6 cellular contexts compared by ENCODE assay signal in the genomic region with DNA sequence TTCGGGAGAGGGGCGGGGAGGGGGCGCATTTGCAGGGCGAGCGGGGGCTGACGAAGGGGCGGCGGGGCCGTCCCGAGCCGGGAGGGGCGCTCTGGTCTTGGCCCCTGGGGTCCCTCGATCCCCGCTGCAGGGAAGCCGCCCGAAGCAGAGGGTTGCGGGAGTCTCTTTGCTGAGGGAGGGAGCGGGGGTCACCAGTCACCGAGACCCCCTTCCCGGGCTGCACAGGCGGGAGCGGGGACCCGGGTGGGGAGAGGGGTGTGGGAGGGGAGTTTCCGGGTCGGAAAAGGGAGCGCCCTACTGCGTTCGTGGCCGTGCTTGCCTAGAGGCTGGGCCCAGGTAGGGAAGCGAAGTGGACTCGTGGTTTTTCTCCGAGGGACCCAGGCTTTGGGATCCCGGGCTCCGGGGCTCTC. TPM values are rescaled to one million over a fixed set of nuclear protein-coding genes. Genes with fewer than 3 reads are reported as not detected.
A peak's percentile ranks its signal among the peaks of the same experiment; 100 is the strongest.
DNase-seq lines count a peak whose midpoint lies in the region.

No MANE protein-coding gene starts in this region.

- peaks cover 9 to 12% of the 10 kb centered on the region in 2 donors for H3K36me3 ChIP-seq in mucosa of rectum (ENCODE audit: control insufficient read depth in 2 of 2, insufficient read depth in 2 of 2, low read length in 2 of 2)

- no peaks in the 10 kb centered on the region for H3K27me3 ChIP-seq in mucosa of rectum (ENCODE audit: control insufficient read depth in 2 of 2, insufficient read depth in 2 of 2, low read length in 2 of 2)

- peak overlapping the region in 1 of 2 donors; percentile 52 for H3K27ac ChIP-seq in mucosa of rectum (ENCODE audit: low read depth in 2 of 2, low read length in 2 of 2)

- H3K9me3 ChIP-seq in mucosa of rectum (ENCODE audit: control insufficient read depth in 2 of 2, low read length in 2 of 2): no peaks in the 10 kb centered on the region

- H3K9me3 Mint-ChIP-seq in activated naive CD8-positive, alpha-beta T cell treated with anti-CD3 and anti-CD28 coated beads for 36 hours: peaks cover 2% of the 10 kb centered on the region

- H3K4me1 Mint-ChIP-seq in activated naive CD8-positive, alpha-beta T cell treated with anti-CD3 and anti-CD28 coated beads for 36 hours: peaks cover 8% of the 10 kb centered on the region

- H3K9ac ChIP-seq in mucosa of rectum (ENCODE audit: low read depth in 1 of 2, low read length in 2 of 2): peak overlapping the region; percentile 56 to 72

- peak overlapping the region; percentile 76 to 77 for H3K4me3 ChIP-seq in mucosa of rectum (ENCODE audit: low read length in 2 of 2)

- DNase-seq in activated effector memory CD4-positive, alpha-beta T cell treated with anti-CD3 and anti-CD28 coated beads, Interleukin-2, amount 50 U/mL, for 16 hours: peak; percentile 70
- DNase-seq in activated effector memory CD4-positive, alpha-beta T cell treated with Interleukin-2 at 50 U/mL for 16 hours: no peak
- DNase-seq in activated naive CD8-positive, alpha-beta T cell treated with anti-CD3 and anti-CD28 coated beads for 36 hours: peak; percentile 35
- DNase-seq in middle frontal gyrus (ENCODE audit: extremely low spot score, low spot score): no peak
- DNase-seq in NCI-H1092 (lab: John Stamatoyannopoulos, UW): no peak

- H3K36me3 Mint-ChIP-seq in activated naive CD8-positive, alpha-beta T cell treated with anti-CD3 and anti-CD28 coated beads for 36 hours: peaks cover 7% of the 10 kb centered on the region

- peak overlapping the region; percentile 84 for H3K4me3 Mint-ChIP-seq in activated naive CD8-positive, alpha-beta T cell treated with anti-CD3 and anti-CD28 coated beads for 36 hours

- H3K4me1 ChIP-seq in mucosa of rectum (ENCODE audit: control insufficient read depth in 2 of 2, insufficient read depth in 2 of 2, low read length in 2 of 2): peaks cover 7 to 12% of the 10 kb centered on the region in 2 donors

- peaks cover 13% of the 10 kb centered on the region for H3K27me3 Mint-ChIP-seq in activated naive CD8-positive, alpha-beta T cell treated with anti-CD3 and anti-CD28 coated beads for 36 hours

- peak overlapping the region; percentile 54 for H3K27ac Mint-ChIP-seq in activated naive CD8-positive, alpha-beta T cell treated with anti-CD3 and anti-CD28 coated beads for 36 hours

RNA-seq across cellular contexts. Expression of a gene that starts 0.4 kb away (rescaled TPM):
- total RNA-seq in activated naive CD8-positive, alpha-beta T cell treated with anti-CD3 and anti-CD28 coated beads for 36 hours: 10 to 100 TPM; 30.1 to 38.4 TPM

RNA-seq across cellular contexts. Expression of a gene that starts 10.7 kb away (rescaled TPM):
- not detected for total RNA-seq in activated naive CD8-positive, alpha-beta T cell treated with anti-CD3 and anti-CD28 coated beads for 36 hours

RNA-seq across cellular contexts. Expression of a gene that starts 25.4 kb away (rescaled TPM):
- total RNA-seq in activated naive CD8-positive, alpha-beta T cell treated with anti-CD3 and anti-CD28 coated beads for 36 hours: not detected

RNA-seq across cellular contexts. Expression of a gene that starts 27.8 kb away (rescaled TPM):
- under 1 TPM; 0.06 to 0.27 TPM for total RNA-seq in activated naive CD8-positive, alpha-beta T cell treated with anti-CD3 and anti-CD28 coated beads for 36 hours

RNA-seq across cellular contexts. Expression of a gene that starts 46.1 kb away (rescaled TPM):
- total RNA-seq in activated naive CD8-positive, alpha-beta T cell treated with anti-CD3 and anti-CD28 coated beads for 36 hours: not detected

Comparison
In these comparisons a context has a peak if more than half of its experiments do, and no peak if none do; other contexts are left out.
1. DNase-seq: peak in activated effector memory CD4-positive, alpha-beta T cell treated with anti-CD3 and anti-CD28 coated beads, Interleukin-2, amount 50 U/mL, for 16 hours (single experiment) and activated naive CD8-positive, alpha-beta T cell treated with anti-CD3 and anti-CD28 coated beads for 36 hours (single experiment); none in activated effector memory CD4-positive, alpha-beta T cell treated with Interleukin-2 at 50 U/mL for 16 hours (single experiment), middle frontal gyrus (single experiment) and NCI-H1092 (single experiment).